Comparison of ENCODE assay signal across 22 cellular contexts in genomic region chr1:91349524-91349923, GRCh38. TPM values are rescaled to one million over a fixed set of nuclear protein-coding genes. Genes with fewer than 3 reads are reported as not detected.
"Had no signal": no experiment of that assay in that cellular context is flagged by ENCODE, and none has a peak within 500 bp of the region (broad histone marks: within the 10 kb centered on the region; RNA-seq: fewer than 3 reads in every experiment).

No MANE protein-coding gene starts in this region.

- DNase-seq: activated CD4-positive, alpha-beta T cell treated with anti-CD3 and anti-CD28 coated beads, Interleukin-2, amount 50 U/mL, for 1 hour; activated CD4-positive, CD25-positive, alpha-beta regulatory T cell treated with anti-CD3 and anti-CD28 coated beads, Interleukin-2, amount 50 U/mL, for 72 hours; activated CD8-positive, alpha-beta memory T cell treated with anti-CD3 and anti-CD28 coated beads for 24 hours; activated CD8-positive, alpha-beta memory T cell treated with anti-CD3 and anti-CD28 coated beads, Interleukin-2, amount 50 U/mL, for 48 hours; activated effector memory CD4-positive, alpha-beta T cell treated with anti-CD3 and anti-CD28 coated beads, Interleukin-2, amount 50 U/mL, for 16 hours; activated naive CD4-positive, alpha-beta T cell treated with anti-CD3 and anti-CD28 coated beads, Interleukin-2, amount 50 U/mL, for 16 hours; activated T-cell treated with anti-CD3 and anti-CD28 coated beads, Interleukin-2, amount 50 U/mL, for 72 hours; effector memory CD8-positive, alpha-beta T cell; kidney; left lung; mucosa of descending colon; naive B cell; stimulated activated CD4-positive, alpha-beta T cell treated with anti-CD3 and anti-CD28 coated beads, Interleukin-4, amount 100 ng/mL, for 1 hour; stimulated activated naive CD8-positive, alpha-beta T cell treated with anti-CD3 and anti-CD28 coated beads, Interleukin-15, amount 100 ng/mL, for 72 hours; testis; upper lobe of right lung had no signal

- FAIRE-seq: frontal cortex, kidney had no signal

- H3K4me1 ChIP-seq: left lung, neural progenitor cell, prostate gland, upper lobe of right lung had no signal

- H3K27ac ChIP-seq: left lung, neural progenitor cell, prostate gland, testis, upper lobe of right lung, VCaP had no signal

- H3K9me3 ChIP-seq: prostate gland, testis had no signal

- H3K27me3 ChIP-seq: left lung, neural progenitor cell, testis, upper lobe of right lung had no signal

- ATAC-seq: activated T-cell treated with anti-CD3 and anti-CD28 coated beads, Interleukin-2, amount 50 U/mL, for 72 hours; effector memory CD8-positive, alpha-beta T cell; left lung; mucosa of descending colon; right cardiac atrium; stimulated activated naive CD8-positive, alpha-beta T cell treated with anti-CD3 and anti-CD28 coated beads, Interleukin-15, amount 100 ng/mL, for 72 hours; upper lobe of right lung had no signal

- H2AFZ ChIP-seq: neural progenitor cell had no signal

- H3K9ac ChIP-seq: neural progenitor cell had no signal

- H3K4me3 ChIP-seq: left lung, mucosa of descending colon, neural progenitor cell, prostate gland, smooth muscle cell, testis, upper lobe of right lung had no signal

- H3K36me3 ChIP-seq: left lung, prostate gland, upper lobe of right lung had no signal

- H3K4me2 ChIP-seq: neural progenitor cell, smooth muscle cell had no signal

RNA-seq across cellular contexts. Expression of gene HFM1, which starts 55.1 kb away (rescaled TPM):
- total RNA-seq: activated T-cell treated with anti-CD3 and anti-CD28 coated beads, Interleukin-2, amount 50 U/mL, for 72 hours had no signal
